ENCODE assay signal across 2 cellular contexts in the genomic region with DNA sequence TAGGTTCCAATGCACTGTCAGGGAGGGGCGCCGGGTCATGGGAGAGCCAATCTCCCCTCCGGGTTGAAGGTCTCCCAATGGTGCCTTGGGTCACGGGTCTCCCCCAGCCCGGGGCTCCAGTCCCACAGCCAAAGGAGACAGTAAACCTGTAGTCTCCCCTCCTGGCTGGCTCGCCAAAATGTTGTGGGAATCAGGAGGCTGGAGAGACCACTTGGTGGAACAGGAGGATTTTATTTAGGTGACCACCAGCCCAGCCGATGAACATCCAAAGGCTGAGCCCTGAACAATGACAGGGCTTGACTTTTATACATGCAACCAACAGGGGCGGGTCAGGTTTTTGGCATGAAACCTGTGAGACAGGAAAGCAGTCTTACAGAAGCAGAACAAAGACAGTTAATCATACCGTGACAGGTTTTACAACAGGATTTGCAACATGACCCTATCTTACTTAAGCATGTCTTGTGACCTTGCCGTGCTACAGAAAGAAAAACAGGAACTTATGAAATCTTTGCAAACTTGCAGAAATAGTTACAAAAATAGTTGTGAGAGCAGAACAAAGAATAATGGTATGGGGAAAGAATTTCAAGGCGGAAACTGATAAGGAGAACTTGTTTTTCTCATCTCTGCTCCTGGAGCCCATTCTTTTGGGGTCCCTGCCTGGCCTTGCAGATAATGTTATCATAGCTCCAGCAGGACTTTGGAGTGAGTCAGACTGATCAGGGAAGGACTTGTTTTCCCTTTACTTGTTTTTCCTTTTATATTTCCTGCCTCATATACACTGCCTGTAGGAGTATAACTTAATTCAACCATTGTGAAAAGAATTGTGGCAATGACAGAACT.
TF ChIP-seq lines count a peak whose summit lies in the region.

No MANE protein-coding gene starts in this region.

TF ChIP-seq in GM12891, 5 proteins besides CTCF, POLR2A, EP300 and RAD21:
- TF ChIP-seq PAX5 (IDR thresholded peaks at IDR 0.05; ENCODE audit: insufficient read depth, low read length, severe bottlenecking) = no peak
- no peak for TF ChIP-seq SPI1 (IDR thresholded peaks at IDR 0.05; ENCODE audit: low read depth, low read length)
- TF ChIP-seq TAF1 (IDR thresholded peaks at IDR 0.05; ENCODE audit: low read depth, low read length) = no peak
- TF ChIP-seq POLR2AphosphoS5 (IDR thresholded peaks at IDR 0.05; ENCODE audit: low read depth, low read length) = no peak

TF ChIP-seq in IMR-90, 13 proteins besides CTCF, POLR2A, EP300 and RAD21:
- TF ChIP-seq MAFK (IDR thresholded peaks at IDR 0.05; ENCODE audit: low read depth, low read length) = no peak
- TF ChIP-seq, protein P1, sequence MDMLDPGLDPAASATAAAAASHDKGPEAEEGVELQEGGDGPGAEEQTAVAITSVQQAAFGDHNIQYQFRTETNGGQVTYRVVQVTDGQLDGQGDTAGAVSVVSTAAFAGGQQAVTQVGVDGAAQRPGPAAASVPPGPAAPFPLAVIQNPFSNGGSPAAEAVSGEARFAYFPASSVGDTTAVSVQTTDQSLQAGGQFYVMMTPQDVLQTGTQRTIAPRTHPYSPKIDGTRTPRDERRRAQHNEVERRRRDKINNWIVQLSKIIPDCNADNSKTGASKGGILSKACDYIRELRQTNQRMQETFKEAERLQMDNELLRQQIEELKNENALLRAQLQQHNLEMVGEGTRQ (IDR thresholded peaks at IDR 0.05; ENCODE audit: low read depth, low read length) = no peak
- no peak for TF ChIP-seq CHD1 (IDR thresholded peaks at IDR 0.05; ENCODE audit: low read depth, low read length)
- no peak for TF ChIP-seq SMC3 (IDR thresholded peaks at IDR 0.05; ENCODE audit: low read depth, low read length)
